8 cellular contexts compared by ENCODE assay signal in the genomic region with DNA sequence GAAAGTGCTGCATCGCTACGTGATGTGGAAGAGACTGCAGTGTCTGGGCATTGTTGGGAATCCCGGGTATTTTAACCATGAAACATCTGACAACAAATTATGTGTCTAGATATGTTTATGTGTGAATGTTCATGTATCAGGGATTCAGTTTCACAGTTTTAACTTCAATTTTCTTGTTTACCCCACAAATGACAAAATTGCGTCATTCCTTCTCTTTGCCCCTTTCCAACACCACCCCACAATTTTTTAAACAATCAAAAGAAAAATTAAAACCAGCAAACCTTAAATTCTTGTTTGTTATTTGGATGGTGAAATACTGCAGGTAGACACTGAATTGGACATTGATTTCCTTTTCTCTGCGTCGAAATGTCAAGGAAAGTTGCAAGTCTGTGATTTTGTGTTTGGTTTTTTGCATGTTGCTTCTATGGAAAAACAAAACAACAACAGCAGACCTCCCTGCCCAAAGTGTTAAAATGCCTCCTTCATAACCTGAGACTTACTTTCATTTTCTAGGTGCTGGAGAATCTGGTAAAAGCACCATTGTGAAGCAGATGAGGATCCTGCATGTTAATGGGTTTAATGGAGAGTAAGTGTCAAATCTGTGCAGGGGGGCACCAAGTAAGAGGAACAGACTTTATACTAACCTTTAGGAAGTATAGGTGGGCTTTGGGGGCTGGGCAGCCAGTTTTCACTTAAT. TPM values are rescaled to one million over a fixed set of nuclear protein-coding genes. Genes with fewer than 3 reads are reported as not detected.
DNase-seq lines count a peak whose midpoint lies in the region; ATAC-seq and TF ChIP-seq lines count a peak whose summit lies in the region.

No MANE protein-coding gene starts in this region.

- CTCF ChIA-PET in CD4-positive, alpha-beta T cell (lab: Charles Lee), result interaction anchor here (1.4 kb wide), 1 partner anchor 8 kb away, joined by 3 read pairs; no protein-coding TSS in a partner anchor

- H3K4me3 ChIP-seq in choroid plexus epithelial cell (ENCODE audit: low read depth, low read length), result peak overlapping the region; percentile 35

- POLR2A ChIA-PET in CD4-positive, alpha-beta T cell (lab: Charles Lee), result interaction anchor here (0.7 kb wide), 1 partner anchor 490 kb away, joined by 4 read pairs; no protein-coding TSS in a partner anchor

- ATAC-seq in CD4-positive, alpha-beta T cell (ENCODE audit: poor library complexity), result no peak
- ATAC-seq in GM18907 (IDR thresholded peaks at IDR 0.05; ENCODE audit: unreplicated experiment) (no peak), HG03139 (IDR thresholded peaks at IDR 0.05; ENCODE audit: unreplicated experiment) (no peak), GM18909 (IDR thresholded peaks at IDR 0.05; ENCODE audit: poor library complexity, unreplicated experiment) (no peak)

- peak overlapping the region; percentile 99 for H3K27ac Mint-ChIP-seq in CD4-positive, alpha-beta T cell
- H3K27ac Mint-ChIP-seq in nephron progenitor cell, result peak overlapping the region; percentile 57

- no peak for DNase-seq in CD4-positive, alpha-beta T cell
- DNase-seq in NAMALWA (ENCODE audit: low spot score), result peak; percentile 27
- no peak for DNase-seq in choroid plexus epithelial cell (ENCODE audit: low read depth)
- DNase-seq in nephron progenitor cell, result no peak
- DNase-seq in RPMI8226, result no peak

- intact Hi-C loops in CD4-positive, alpha-beta T cell (cut with DNase I, micrococcal nuclease), result loop anchor here in 1 of 2 experiments (10.0 kb wide), 1 partner anchor 590 kb away; a partner anchor contains a TSS

- H3K4me1 Mint-ChIP-seq in CD4-positive, alpha-beta T cell (ENCODE audit: low read depth), result peaks cover 79% of the 10 kb centered on the region
- peaks cover 77% of the 10 kb centered on the region for H3K4me1 Mint-ChIP-seq in nephron progenitor cell

- no peak for TF ChIP-seq CTCF in CD4-positive, alpha-beta T cell (IDR thresholded peaks at IDR 0.05)
- TF ChIP-seq CTCF in choroid plexus epithelial cell (conservative IDR thresholded peaks at IDR 0.05; ENCODE audit: low read depth, low read length) (no peak), nephron progenitor cell (IDR thresholded peaks at IDR 0.05) (no peak)

- H3K9me3 ChIP-seq in CD4-positive, alpha-beta T cell (ENCODE audit: control insufficient read depth, low read length), result no peaks in the 10 kb centered on the region

- H3K9me3 Mint-ChIP-seq in CD4-positive, alpha-beta T cell, result no peaks in the 10 kb centered on the region
- H3K9me3 Mint-ChIP-seq in nephron progenitor cell, result no peaks in the 10 kb centered on the region

- H3K4me3 Mint-ChIP-seq in CD4-positive, alpha-beta T cell, result peak overlapping the region; percentile 90
- H3K4me3 Mint-ChIP-seq in nephron progenitor cell, result peak overlapping the region; percentile 99

- H3K27me3 Mint-ChIP-seq in CD4-positive, alpha-beta T cell, result no peaks in the 10 kb centered on the region
- no peaks in the 10 kb centered on the region for H3K27me3 Mint-ChIP-seq in nephron progenitor cell (ENCODE audit: low read depth, poor library complexity)

- H3K27me3 ChIP-seq in CD4-positive, alpha-beta T cell (ENCODE audit: control insufficient read depth, insufficient read depth, low read length), result no peaks in the 10 kb centered on the region

- H3K36me3 Mint-ChIP-seq in CD4-positive, alpha-beta T cell (ENCODE audit: low read depth), result peaks cover 86% of the 10 kb centered on the region
- H3K36me3 Mint-ChIP-seq in nephron progenitor cell (ENCODE audit: low read depth), result peaks cover 30% of the 10 kb centered on the region

- H3K27ac ChIP-seq in CD4-positive, alpha-beta T cell (ENCODE audit: low read depth, low read length), result no peak overlapping the region

RNA-seq across cellular contexts. Expression of a gene that starts 42.7 kb away (rescaled TPM):
- 1,000 to 10,000 TPM; 1,245 to 1,317 TPM for total RNA-seq in CD4-positive, alpha-beta T cell

RNA-seq across cellular contexts. Expression of a gene that starts 44.5 kb away (rescaled TPM):
- not detected for total RNA-seq in CD4-positive, alpha-beta T cell
